Comparison of ENCODE assay signal across 8 cellular contexts in the genomic region with DNA sequence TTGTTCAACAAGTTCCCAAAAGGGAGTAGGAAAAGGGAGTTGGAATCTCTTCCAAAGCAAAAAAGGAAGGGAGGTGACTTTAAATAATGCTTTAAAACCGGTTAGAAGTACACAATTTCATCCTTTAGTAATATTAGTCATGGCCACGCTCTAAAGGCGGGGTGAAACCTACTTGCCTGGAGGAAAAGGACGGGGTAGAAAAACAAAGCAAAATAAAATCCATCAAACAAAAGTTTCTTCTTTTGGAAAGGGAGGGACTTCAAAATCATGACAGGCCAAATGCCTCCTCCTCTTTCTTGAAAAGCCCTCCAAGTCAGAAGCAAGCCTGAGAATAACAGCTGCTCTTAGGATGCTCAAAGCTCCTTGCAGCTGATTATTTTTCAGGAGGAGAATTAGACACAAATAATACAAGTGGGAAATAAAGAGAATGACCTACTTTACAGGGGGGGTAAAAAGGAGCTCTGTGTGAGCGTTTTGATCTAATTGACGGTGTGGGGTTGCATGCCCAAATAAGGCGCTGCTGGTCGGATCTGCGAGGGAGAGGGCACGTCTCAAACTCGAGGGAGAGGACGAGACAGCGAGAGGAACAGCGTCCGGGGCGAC. TPM values are rescaled to one million over a fixed set of nuclear protein-coding genes. Genes with fewer than 3 reads are reported as not detected.
DNase-seq lines count a peak whose midpoint lies in the region; ATAC-seq and TF ChIP-seq lines count a peak whose summit lies in the region.

No MANE protein-coding gene starts in this region.

- POLR2A ChIA-PET in HCT116 (lab: Charles Lee), result interaction anchor here (0.9 to 1.0 kb wide), 2 partner anchors 17 to 255 kb away, joined by 3 to 4 read pairs; a partner anchor contains a TSS

- RAD21 ChIA-PET in HCT116 (lab: Charles Lee; ENCODE audit: low non-redundant PET in 1 of 2, low total read pairs in 2 of 2, uncharacterized antibody in 2 of 2, unreplicated experiment in 2 of 2), result no interaction called here

- BruUV-seq in HCT116 (replicated peaks; lab: Mats Ljungman, UMichigan), result no TSS peak

- intact Hi-C loops in HCT116 (cut with micrococcal nuclease), result loop anchor here (5.0 kb wide), 2 partner anchors 84 to 86 kb away; no protein-coding TSS in a partner anchor

- DNase-seq in HCT116 (ENCODE audit: low read depth, low spot score), result peak; percentile 7
- DNase-seq in hepatic stellate cell (ENCODE audit: low spot score), result peak; percentile 14
- no peak for DNase-seq in skeletal muscle cell (ENCODE audit: low read depth)
- no peak for DNase-seq in MV-4-11 (lab: John Stamatoyannopoulos, UW)
- DNase-seq in NCI-H748 (lab: John Stamatoyannopoulos, UW; ENCODE audit: unreplicated experiment), result no peak
- DNase-seq in RKO (ENCODE audit: low spot score), result no peak

- no peak for TF ChIP-seq POLR2A in HCT116 (IDR thresholded peaks at IDR 0.05; ENCODE audit: borderline replicate concordance, extremely low read depth, insufficient read depth, insufficient read length)

- TF ChIP-seq CTCF in HCT116 (IDR thresholded peaks at IDR 0.05 in 2 of 3, conservative IDR thresholded peaks at IDR 0.05 in 1 of 3; ENCODE audit: borderline replicate concordance in 1 of 3, insufficient read depth in 1 of 3, low read depth in 2 of 3, low read length in 2 of 3), result no peak

- peaks cover 6% of the 10 kb centered on the region; the same call in 1 of the 2 replicates for H3K79me2 ChIP-seq in HCT116 (ENCODE audit: insufficient read depth, low read length)

- CTCF ChIA-PET in HCT116 (lab: Charles Lee), result no interaction called here

- no peaks in the 10 kb centered on the region for H3K9me3 ChIP-seq in HCT116 (ENCODE audit: control insufficient read depth in 1 of 2, insufficient read depth in 1 of 2, low read depth in 1 of 2, low read length in 2 of 2)

- peak overlapping the region; percentile 73 for H3K9ac ChIP-seq in HCT116 (ENCODE audit: low read length)

- no peaks in the 10 kb centered on the region for H3K9me2 ChIP-seq in HCT116 (ENCODE audit: insufficient read depth)

- TF ChIP-seq RAD21 in HCT116 (IDR thresholded peaks at IDR 0.05; ENCODE audit: low read depth), result no peak

- peak overlapping the region; percentile 96 for H3K4me2 ChIP-seq in HCT116 (ENCODE audit: low read length)

- peak overlapping the region; percentile 0 for H2AFZ ChIP-seq in HCT116 (ENCODE audit: low read depth, low read length, poor library complexity, severe bottlenecking)

- no peaks in the 10 kb centered on the region for H4K20me1 ChIP-seq in HCT116 (ENCODE audit: insufficient read depth)

- H3K4me3 ChIP-seq in HCT116 (replicated peaks in 1 of 2; ENCODE audit: low read depth in 1 of 2, low read length in 2 of 2), result peak overlapping the region; percentile 60 to 67
- peak overlapping the region; percentile 73 for H3K4me3 ChIP-seq in skeletal muscle cell (ENCODE audit: low read depth, low read length)

- no peaks in the 10 kb centered on the region for H3K27me3 ChIP-seq in HCT116 (ENCODE audit: insufficient read depth, low read length)

- no peaks in the 10 kb centered on the region for H3K36me3 ChIP-seq in HCT116 (ENCODE audit: control insufficient read depth in 1 of 2, insufficient read depth in 2 of 2, low read length in 2 of 2)

- H3K27ac ChIP-seq in HCT116 (ENCODE audit: low read depth, low read length), result no peak overlapping the region; the same call in 1 of the 2 replicates
- peak overlapping the region; percentile 72 for H3K27ac ChIP-seq in angular gyrus (ENCODE audit: low read depth, low read length)

- peaks cover 3 to 46% of the 10 kb centered on the region in 2 experiments; a peak in 3 of 4 replicates for H3K4me1 ChIP-seq in HCT116 (ENCODE audit: control insufficient read depth in 1 of 2, insufficient read depth in 2 of 2, low read length in 2 of 2)

- ATAC-seq in HCT116 (peak; percentile 65), HG02678 (IDR thresholded peaks at IDR 0.05; ENCODE audit: unreplicated experiment) (no peak)

TF ChIP-seq in HCT116, 20 proteins besides CTCF, POLR2A, EP300 and RAD21:
- TF ChIP-seq, protein P1, sequence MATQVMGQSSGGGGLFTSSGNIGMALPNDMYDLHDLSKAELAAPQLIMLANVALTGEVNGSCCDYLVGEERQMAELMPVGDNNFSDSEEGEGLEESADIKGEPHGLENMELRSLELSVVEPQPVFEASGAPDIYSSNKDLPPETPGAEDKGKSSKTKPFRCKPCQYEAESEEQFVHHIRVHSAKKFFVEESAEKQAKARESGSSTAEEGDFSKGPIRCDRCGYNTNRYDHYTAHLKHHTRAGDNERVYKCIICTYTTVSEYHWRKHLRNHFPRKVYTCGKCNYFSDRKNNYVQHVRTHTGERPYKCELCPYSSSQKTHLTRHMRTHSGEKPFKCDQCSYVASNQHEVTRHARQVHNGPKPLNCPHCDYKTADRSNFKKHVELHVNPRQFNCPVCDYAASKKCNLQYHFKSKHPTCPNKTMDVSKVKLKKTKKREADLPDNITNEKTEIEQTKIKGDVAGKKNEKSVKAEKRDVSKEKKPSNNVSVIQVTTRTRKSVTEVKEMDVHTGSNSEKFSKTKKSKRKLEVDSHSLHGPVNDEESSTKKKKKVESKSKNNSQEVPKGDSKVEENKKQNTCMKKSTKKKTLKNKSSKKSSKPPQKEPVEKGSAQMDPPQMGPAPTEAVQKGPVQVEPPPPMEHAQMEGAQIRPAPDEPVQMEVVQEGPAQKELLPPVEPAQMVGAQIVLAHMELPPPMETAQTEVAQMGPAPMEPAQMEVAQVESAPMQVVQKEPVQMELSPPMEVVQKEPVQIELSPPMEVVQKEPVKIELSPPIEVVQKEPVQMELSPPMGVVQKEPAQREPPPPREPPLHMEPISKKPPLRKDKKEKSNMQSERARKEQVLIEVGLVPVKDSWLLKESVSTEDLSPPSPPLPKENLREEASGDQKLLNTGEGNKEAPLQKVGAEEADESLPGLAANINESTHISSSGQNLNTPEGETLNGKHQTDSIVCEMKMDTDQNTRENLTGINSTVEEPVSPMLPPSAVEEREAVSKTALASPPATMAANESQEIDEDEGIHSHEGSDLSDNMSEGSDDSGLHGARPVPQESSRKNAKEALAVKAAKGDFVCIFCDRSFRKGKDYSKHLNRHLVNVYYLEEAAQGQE (IDR thresholded peaks at IDR 0.05; ENCODE audit: low read depth), result no peak
- TF ChIP-seq EZH2 (IDR thresholded peaks at IDR 0.05) (no peak), SRF (IDR thresholded peaks at IDR 0.05; ENCODE audit: low read depth) (peak; percentile 100), EGR1 (IDR thresholded peaks at IDR 0.05; ENCODE audit: low read depth) (no peak), ZNF274 (IDR thresholded peaks at IDR 0.05; ENCODE audit: low read depth, low read length) (no peak)
- TF ChIP-seq, protein P2, sequence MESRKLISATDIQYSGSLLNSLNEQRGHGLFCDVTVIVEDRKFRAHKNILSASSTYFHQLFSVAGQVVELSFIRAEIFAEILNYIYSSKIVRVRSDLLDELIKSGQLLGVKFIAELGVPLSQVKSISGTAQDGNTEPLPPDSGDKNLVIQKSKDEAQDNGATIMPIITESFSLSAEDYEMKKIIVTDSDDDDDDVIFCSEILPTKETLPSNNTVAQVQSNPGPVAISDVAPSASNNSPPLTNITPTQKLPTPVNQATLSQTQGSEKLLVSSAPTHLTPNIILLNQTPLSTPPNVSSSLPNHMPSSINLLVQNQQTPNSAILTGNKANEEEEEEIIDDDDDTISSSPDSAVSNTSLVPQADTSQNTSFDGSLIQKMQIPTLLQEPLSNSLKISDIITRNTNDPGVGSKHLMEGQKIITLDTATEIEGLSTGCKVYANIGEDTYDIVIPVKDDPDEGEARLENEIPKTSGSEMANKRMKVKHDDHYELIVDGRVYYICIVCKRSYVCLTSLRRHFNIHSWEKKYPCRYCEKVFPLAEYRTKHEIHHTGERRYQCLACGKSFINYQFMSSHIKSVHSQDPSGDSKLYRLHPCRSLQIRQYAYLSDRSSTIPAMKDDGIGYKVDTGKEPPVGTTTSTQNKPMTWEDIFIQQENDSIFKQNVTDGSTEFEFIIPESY (IDR thresholded peaks at IDR 0.05; ENCODE audit: extremely low read depth, insufficient replicate concordance, low read length), result no peak

RNA-seq across cellular contexts. Expression of a gene that starts 1.8 kb away (rescaled TPM):
- total RNA-seq in HCT116 (2021; ENCODE audit: unreplicated experiment), result 20.4 TPM
- polyA plus RNA-seq in HCT116 (2012), result 25.1 and 29.9 TPM in 2 replicates

Comparison
In these comparisons a context has a peak if more than half of its experiments do, and no peak if none do; other contexts are left out.
1. DNase-seq: peak in HCT116 (single experiment) and hepatic stellate cell (single experiment); none in skeletal muscle cell (single experiment), MV-4-11 (single experiment), NCI-H748 (single experiment) and RKO (single experiment).